In the genomic region with DNA sequence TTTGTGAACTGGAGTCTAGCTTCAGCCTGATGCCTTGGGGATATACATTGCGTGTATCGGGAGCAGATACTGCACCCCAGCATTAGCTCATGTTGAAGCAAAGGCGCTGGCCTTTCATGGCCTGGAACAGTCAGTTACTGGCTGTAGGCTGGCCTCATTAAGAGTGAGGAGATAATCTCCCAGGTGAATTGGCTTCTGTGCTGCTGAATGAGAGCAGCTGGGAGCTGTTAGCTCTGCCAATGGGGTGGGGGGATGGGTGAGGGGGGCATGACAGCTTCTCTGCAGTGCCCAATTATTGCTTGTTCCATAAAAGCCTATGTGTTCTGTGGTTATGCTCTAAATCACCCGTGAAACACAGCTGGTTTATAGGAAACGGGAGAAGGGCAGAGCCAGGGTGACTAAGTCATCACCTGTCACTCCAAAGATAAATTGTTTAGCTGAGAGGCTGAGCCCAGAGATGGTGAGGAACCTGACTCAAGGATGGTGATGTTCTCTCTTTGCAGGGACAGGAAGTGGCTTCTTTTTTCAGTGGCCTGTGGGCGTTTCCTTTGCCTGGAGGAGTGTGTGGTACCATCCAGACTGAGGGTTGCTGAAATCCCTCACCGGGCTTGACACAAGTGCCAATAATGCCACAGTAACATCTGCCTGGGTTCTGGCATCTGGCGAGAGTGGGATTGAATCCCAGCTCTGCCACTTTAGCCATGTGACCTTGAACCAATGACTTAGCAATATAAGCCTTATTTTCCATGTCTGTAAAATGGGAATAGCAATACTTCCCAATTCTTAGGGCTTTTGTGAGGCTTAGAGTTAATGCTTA, we compare ENCODE assay signal across 8 cellular contexts.
DNase-seq lines count a peak whose midpoint lies in the region; ATAC-seq and TF ChIP-seq lines count a peak whose summit lies in the region.

No MANE protein-coding gene starts in this region.

- H3K27me3 Mint-ChIP-seq in CD8-positive, alpha-beta memory T cell, result peaks cover 0 to 1% of the 10 kb centered on the region in 2 donors
- H3K27me3 Mint-ChIP-seq in activated T-cell treated with anti-CD3 and anti-CD28 coated beads, Interleukin-2, amount 50 U/mL, for 24 hours, result no peaks in the 10 kb centered on the region

- no peaks in the 10 kb centered on the region for H3K27me3 ChIP-seq in CD8-positive, alpha-beta memory T cell (ENCODE audit: insufficient read depth, low read length, poor library complexity, severe bottlenecking)

- H3K4me1 Mint-ChIP-seq in CD8-positive, alpha-beta memory T cell, result peaks cover 28 to 53% (median 51%) of the 10 kb centered on the region in 3 donors
- peaks cover 65% of the 10 kb centered on the region for H3K4me1 Mint-ChIP-seq in activated T-cell treated with anti-CD3 and anti-CD28 coated beads, Interleukin-2, amount 50 U/mL, for 24 hours (ENCODE audit: low read depth)

- ATAC-seq in Right ventricle myocardium superior (ENCODE audit: poor library complexity), result peak; percentile 55

- peak; percentile 27 to 77 (median 65) for DNase-seq in CD8-positive, alpha-beta memory T cell
- DNase-seq in GM20000 (ENCODE audit: low spot score) (peak; percentile 46), HPDE6-E6E7 (ENCODE audit: extremely low spot score) (peak; percentile 95), RPMI7951 (ENCODE audit: low read depth) (peak; percentile 100), Right ventricle myocardium superior (no peak), superior temporal gyrus (ENCODE audit: extremely low spot score) (no peak)
- DNase-seq in activated T-cell treated with anti-CD3 and anti-CD28 coated beads, Interleukin-2, amount 50 U/mL, for 24 hours, result peak; percentile 73
- DNase-seq in stimulated activated CD4-positive, alpha-beta T cell treated with anti-CD3 and anti-CD28 coated beads, Interleukin-1b, Interleukin-23, amount 100 ng/mL, for 4 hours (ENCODE audit: low read depth in 2 of 2), result peak; percentile 28 to 68

- intact Hi-C loops in Right ventricle myocardium superior (cut with DNase I), result no loop called here

- no peak for TF ChIP-seq CTCF in GM20000 (IDR thresholded peaks at IDR 0.05; ENCODE audit: extremely low read depth, missing control alignments)

- no peak overlapping the region for H3K27ac ChIP-seq in CD8-positive, alpha-beta memory T cell (ENCODE audit: low read depth, low read length)

- peak overlapping the region; percentile 52 to 93 (median 74) for H3K27ac Mint-ChIP-seq in CD8-positive, alpha-beta memory T cell
- peak overlapping the region; percentile 96 for H3K27ac Mint-ChIP-seq in activated T-cell treated with anti-CD3 and anti-CD28 coated beads, Interleukin-2, amount 50 U/mL, for 24 hours

- H3K9me3 ChIP-seq in CD8-positive, alpha-beta memory T cell (ENCODE audit: low read length), result no peaks in the 10 kb centered on the region

- no peaks in the 10 kb centered on the region for H3K9me3 Mint-ChIP-seq in CD8-positive, alpha-beta memory T cell
- H3K9me3 Mint-ChIP-seq in activated T-cell treated with anti-CD3 and anti-CD28 coated beads, Interleukin-2, amount 50 U/mL, for 24 hours, result no peaks in the 10 kb centered on the region

- CTCF ChIA-PET in CD8-positive, alpha-beta memory T cell (lab: Charles Lee), result interaction anchor here (0.9 to 5.8 kb wide), 7 partner anchors 8 to 352 kb away, joined by 3 to 46 read pairs (median 3); no protein-coding TSS in a partner anchor

- no peaks in the 10 kb centered on the region for H3K36me3 Mint-ChIP-seq in CD8-positive, alpha-beta memory T cell
- no peaks in the 10 kb centered on the region for H3K36me3 Mint-ChIP-seq in activated T-cell treated with anti-CD3 and anti-CD28 coated beads, Interleukin-2, amount 50 U/mL, for 24 hours (ENCODE audit: low read depth)

- H3K4me1 ChIP-seq in CD8-positive, alpha-beta memory T cell (ENCODE audit: insufficient read depth, low read length), result peaks cover 16% of the 10 kb centered on the region

- peak overlapping the region in 5 of 7 donors; percentile 15 to 78 (median 22) for H3K4me3 Mint-ChIP-seq in CD8-positive, alpha-beta memory T cell
- peak overlapping the region; percentile 21 for H3K4me3 Mint-ChIP-seq in activated T-cell treated with anti-CD3 and anti-CD28 coated beads, Interleukin-2, amount 50 U/mL, for 24 hours

- H3K4me3 ChIP-seq in CD8-positive, alpha-beta memory T cell (ENCODE audit: low read length), result no peak overlapping the region

- POLR2A ChIA-PET in CD8-positive, alpha-beta memory T cell (lab: Charles Lee), result interaction anchor here (0.6 to 1.6 kb wide), 9 partner anchors 16 to 317 kb away, joined by 3 to 8 read pairs (median 3); no protein-coding TSS in a partner anchor

- no peaks in the 10 kb centered on the region for H3K36me3 ChIP-seq in CD8-positive, alpha-beta memory T cell (ENCODE audit: insufficient read depth, low read length)

Comparison
In these comparisons a context has a peak if more than half of its experiments do, and no peak if none do; other contexts are left out.
1. DNase-seq: peak in CD8-positive, alpha-beta memory T cell (5 of 5), GM20000 (single experiment), HPDE6-E6E7 (single experiment), RPMI7951 (single experiment), activated T-cell treated with anti-CD3 and anti-CD28 coated beads, Interleukin-2, amount 50 U/mL, for 24 hours (single experiment) and stimulated activated CD4-positive, alpha-beta T cell treated with anti-CD3 and anti-CD28 coated beads, Interleukin-1b, Interleukin-23, amount 100 ng/mL, for 4 hours (2 of 2); none in Right ventricle myocardium superior (single experiment) and superior temporal gyrus (single experiment).